26 cellular contexts compared by ENCODE assay signal in the genomic region with DNA sequence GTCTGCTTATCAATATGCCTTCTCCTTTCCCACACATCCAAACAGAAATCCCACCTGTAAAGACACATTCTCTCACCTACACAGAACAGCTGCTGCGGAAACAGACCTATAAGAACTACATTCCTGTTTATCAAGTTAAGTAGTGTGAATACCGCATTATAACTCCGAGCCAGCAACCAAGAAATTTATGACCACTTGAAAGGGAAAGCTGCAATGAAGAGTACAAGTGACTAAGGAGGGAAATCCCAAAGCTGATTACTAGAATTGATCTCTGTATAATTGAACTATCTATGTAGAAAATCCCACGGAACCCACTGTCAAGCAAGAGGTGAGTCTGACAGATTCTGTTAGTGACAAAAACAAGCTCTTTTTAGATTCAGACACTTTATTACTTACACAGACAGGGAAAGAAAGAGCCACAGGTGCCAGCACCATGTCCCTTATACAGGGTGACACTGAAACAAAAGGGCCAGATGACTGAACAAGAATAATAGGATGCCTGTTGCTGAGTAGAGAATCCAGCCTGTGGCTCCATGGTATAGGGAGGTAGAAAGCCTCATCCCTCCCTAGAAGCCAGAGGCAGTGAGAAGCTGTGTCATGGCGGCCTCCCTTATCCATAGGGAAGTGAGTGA. TPM values are rescaled to one million over a fixed set of nuclear protein-coding genes. Genes with fewer than 3 reads are reported as not detected.
"Had no signal": no experiment of that assay in that cellular context is flagged by ENCODE, and none has a peak within 500 bp of the region (broad histone marks: within the 10 kb centered on the region; RNA-seq: fewer than 3 reads in every experiment).

No MANE protein-coding gene starts in this region.

- H3K4me3 Mint-ChIP-seq: natural killer cell, neural crest cell, type B pancreatic cell had no signal

- H3K4me1 ChIP-seq: heart left ventricle, right atrium auricular region, sigmoid colon, thyroid gland had no signal

- H3K36me3 Mint-ChIP-seq: natural killer cell had no signal

- DNase-seq: cortex of kidney; dorsolateral prefrontal cortex; effector CD8-positive, alpha-beta T cell; heart left ventricle; hippocampal formation; kidney glomerular epithelial cell; natural killer cell; posterior cingulate gyrus; sigmoid colon; stimulated activated CD4-positive, alpha-beta T cell treated with anti-CD3 and anti-CD28 coated beads, Interleukin-12 subunit alpha, Interleukin-12 subunit beta, amount 100 ng/mL, for 4 hours; stimulated activated naive CD4-positive, alpha-beta T cell; thyroid gland had no signal

- H3K9me3 Mint-ChIP-seq: natural killer cell had no signal

- H3K9me3 ChIP-seq: suprapubic skin, thyroid gland had no signal

- H3K4me1 Mint-ChIP-seq: natural killer cell, neural crest cell had no signal

- H3K36me3 ChIP-seq: heart left ventricle, right atrium auricular region, sigmoid colon, suprapubic skin, thyroid gland had no signal

- H3K4me3 ChIP-seq: dorsolateral prefrontal cortex, heart left ventricle, right atrium auricular region, sigmoid colon, skin epidermis, suprapubic skin, thyroid gland had no signal

- H3K27ac Mint-ChIP-seq: natural killer cell, type B pancreatic cell had no signal

- H3K27me3 ChIP-seq: dorsolateral prefrontal cortex, right atrium auricular region, thyroid gland had no signal

- ATAC-seq: heart left ventricle, natural killer cell had no signal

RNA-seq across cellular contexts. Expression of a gene that starts 1.6 kb away (rescaled TPM):
- total RNA-seq: fibroblast of lung, glomerular endothelial cell, heart left ventricle, liver, lung microvascular endothelial cell, mesenteric fat pad, mucosa of gallbladder, natural killer cell, osteocyte, right atrium auricular region, sigmoid colon, thyroid gland had no signal

RNA-seq across cellular contexts. Expression of a gene that starts 19.5 kb away (rescaled TPM):
- total RNA-seq: fibroblast of lung, frontal cortex, glomerular endothelial cell, lung microvascular endothelial cell, mucosa of gallbladder, myocyte, neural crest cell, osteocyte, right atrium auricular region, sigmoid colon, suprapubic skin had no signal
